ENCODE assay signal across 2 cellular contexts in the genomic region with DNA sequence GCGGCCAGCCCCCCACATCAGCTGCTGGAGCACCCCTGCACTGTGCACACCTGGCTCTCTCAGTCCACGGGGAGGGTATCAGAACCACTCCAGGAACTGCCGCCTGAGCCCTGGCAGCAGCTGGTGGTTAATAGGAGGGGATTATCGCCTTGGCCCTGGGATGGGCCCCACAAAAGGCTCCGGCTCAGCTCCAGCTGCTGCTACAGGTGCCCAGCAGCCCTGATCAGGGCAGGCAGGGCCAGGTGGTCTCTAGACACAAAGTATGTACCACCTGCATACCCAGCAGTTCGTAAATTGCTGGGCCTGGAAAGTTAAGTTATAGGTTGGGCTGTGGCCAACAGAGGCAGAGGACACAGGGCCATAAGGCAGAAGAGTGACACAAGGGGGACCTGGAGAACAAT.
TF ChIP-seq lines count a peak whose summit lies in the region.

No MANE protein-coding gene starts in this region.

TF ChIP-seq in HEK293, 187 proteins besides CTCF, POLR2A, EP300 and RAD21:
- TF ChIP-seq ZBTB8A (tag by site-specific recombination; IDR thresholded peaks at IDR 0.05) = 0 out of 2 replicates have a peak, but pooled peaks have one; percentile 13
- no peak for TF ChIP-seq ZNF266 (tag by site-specific recombination; IDR thresholded peaks at IDR 0.05; ENCODE audit: low read depth)
- TF ChIP-seq GLIS1 (tag by site-specific recombination; IDR thresholded peaks at IDR 0.05) = peak; percentile 66

TF ChIP-seq in H1, 55 proteins besides CTCF, POLR2A, EP300 and RAD21:
- TF ChIP-seq TEAD4 (IDR thresholded peaks at IDR 0.05; ENCODE audit: low read depth, low read length) = no peak
- TF ChIP-seq CREB1 (IDR thresholded peaks at IDR 0.05) = no peak
- TF ChIP-seq JUN (IDR thresholded peaks at IDR 0.05; ENCODE audit: low read depth, low read length) = no peak
- TF ChIP-seq SP2 (IDR thresholded peaks at IDR 0.05; ENCODE audit: low read length) = no peak
